In genomic region chr7:70071786-70072185, GRCh38 we compare ENCODE assay signal across 2 cellular contexts.
TF ChIP-seq lines count a peak whose summit lies in the region.

No MANE protein-coding gene starts in this region.

TF ChIP-seq in HepG2, 621 proteins besides CTCF, POLR2A, EP300 and RAD21 (continued from another document):
- TF ChIP-seq TRIM24 (CRISPR knock-in tag; IDR thresholded peaks at IDR 0.05) (no peak), PAXIP1 (CRISPR knock-in tag; conservative IDR thresholded peaks at IDR 0.05) (no peak), ATF4 (CRISPR knock-in tag; IDR thresholded peaks at IDR 0.05) (no peak), ZMYM2 (CRISPR knock-in tag; IDR thresholded peaks at IDR 0.05) (no peak), ZNF224 (CRISPR knock-in tag; IDR thresholded peaks at IDR 0.05) (no peak), TRAFD1 (CRISPR knock-in tag; IDR thresholded peaks at IDR 0.05; ENCODE audit: borderline replicate concordance) (no peak), HINFP (CRISPR knock-in tag; IDR thresholded peaks at IDR 0.05; ENCODE audit: low read depth) (no peak), SP1 (IDR thresholded peaks at IDR 0.05) (no peak), SP1 (CRISPR knock-in tag; IDR thresholded peaks at IDR 0.05) (no peak), DNMT3B (CRISPR knock-in tag; conservative IDR thresholded peaks at IDR 0.05) (no peak)

TF ChIP-seq in neural cell, 6 proteins besides CTCF, POLR2A, EP300 and RAD21 (continued from another document):
- TF ChIP-seq REST (IDR thresholded peaks at IDR 0.05; ENCODE audit: borderline replicate concordance): no peak
